31 cellular contexts compared by ENCODE assay signal in the genomic region with DNA sequence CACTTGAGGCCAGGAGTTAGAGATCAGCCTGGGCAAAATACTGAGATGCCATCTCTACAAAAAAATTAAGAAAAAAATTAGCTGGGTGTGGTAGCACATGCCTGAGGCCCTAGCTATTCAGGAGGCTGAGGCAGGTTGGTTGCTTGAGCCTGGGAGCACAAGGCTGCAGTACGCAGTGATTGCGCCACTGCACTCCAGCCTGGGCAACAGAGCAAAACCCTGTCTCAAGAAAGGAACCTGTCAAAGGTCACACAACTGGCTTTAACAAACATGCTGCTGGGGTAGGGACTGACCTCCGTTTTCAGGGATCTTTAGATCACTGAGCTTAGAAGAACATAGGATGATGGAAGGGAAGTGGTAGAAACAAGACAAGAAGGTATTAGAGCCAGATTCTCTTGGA.
"Had no signal": no experiment of that assay in that cellular context is flagged by ENCODE, and none has a peak within 500 bp of the region (broad histone marks: within the 10 kb centered on the region; RNA-seq: fewer than 3 reads in every experiment).

No MANE protein-coding gene starts in this region.

- H3K79me2 ChIP-seq: parathyroid adenoma had no signal

- H3K4me3 ChIP-seq: ovary, psoas muscle, skin epidermis, smooth muscle cell, spleen, suprapubic skin, testis, tibial nerve, upper lobe of left lung, vagina had no signal

- H3K36me3 ChIP-seq: neutrophil, ovary, spleen, suprapubic skin, tibial nerve, upper lobe of left lung, vagina had no signal

- H3K4me2 ChIP-seq: smooth muscle cell had no signal

- H3K4me1 ChIP-seq: parathyroid adenoma, psoas muscle had no signal

- FAIRE-seq: urothelium cell line had no signal

- DNase-seq: naive thymus-derived CD8-positive, alpha-beta T cell; nephron progenitor cell; nucleus accumbens; ovary; posterior cingulate gyrus; psoas muscle; right cardiac atrium; spleen; stimulated activated CD4-positive, alpha-beta T cell treated with anti-CD3 and anti-CD28 coated beads, Interleukin-12 subunit alpha, Interleukin-12 subunit beta, amount 100 ng/mL, for 4 hours; stimulated activated CD4-positive, alpha-beta T cell treated with anti-CD3 and anti-CD28 coated beads, Interleukin-1b, Interleukin-23, amount 100 ng/mL, for 48 hours; stimulated activated CD4-positive, alpha-beta T cell treated with anti-CD3 and anti-CD28 coated beads, Interleukin-4, amount 100 ng/mL, for 1 hour; stimulated activated CD4-positive, alpha-beta T cell treated with anti-CD3 and anti-CD28 coated beads, Interleukin-4, amount 100 ng/mL, for 4 hours; stimulated activated CD8-positive, alpha-beta memory T cell treated with anti-CD3 and anti-CD28 coated beads, Interleukin-4, amount 100 ng/mL, for 48 hours; stimulated activated naive CD4-positive, alpha-beta T cell; stimulated activated naive CD8-positive, alpha-beta T cell treated with anti-CD3 and anti-CD28 coated beads, Interleukin-15, amount 100 ng/mL, for 72 hours; stimulated activated naive CD8-positive, alpha-beta T cell treated with anti-CD3 and anti-CD28 coated beads, Interleukin-15, Interleukin-2, amounts not matched to agents 100 U/mL and 50 U/mL, for 24 hours; substantia nigra; testis; trophoblast cell had no signal

- H2AFZ ChIP-seq: parathyroid adenoma had no signal

- H3K27me3 ChIP-seq: neutrophil, ovary, suprapubic skin, testis, tibial nerve, upper lobe of left lung, vagina had no signal

- H3K9ac ChIP-seq: parathyroid adenoma had no signal

- H3K27ac ChIP-seq: neutrophil, ovary, parathyroid adenoma, psoas muscle, skin epidermis, spleen, suprapubic skin, testis, tibial nerve, upper lobe of left lung, vagina had no signal

- ATAC-seq: naive thymus-derived CD8-positive, alpha-beta T cell; natural killer cell treated with Interleukin-12 subunit alpha and Interleukin-12 subunit beta and Interleukin-15 and Interleukin-18, amount 100 ng/mL, for 72 hours; psoas muscle; right cardiac atrium; sciatic nerve; stimulated activated memory B cell treated with anti-CD40 and anti-IgM and Interleukin-4, amounts not matched to agents 10 μg/mL and 1 μg/mL and 100 μg/mL, for 72 hours; stimulated activated naive CD8-positive, alpha-beta T cell treated with anti-CD3 and anti-CD28 coated beads, Interleukin-15, amount 100 ng/mL, for 72 hours; stimulated activated naive CD8-positive, alpha-beta T cell treated with anti-CD3 and anti-CD28 coated beads, Interleukin-15, Interleukin-2, amounts not matched to agents 100 U/mL and 50 U/mL, for 24 hours had no signal

- H3K9me3 ChIP-seq: neutrophil, ovary, psoas muscle, testis, vagina had no signal
